8 cellular contexts compared by ENCODE assay signal in genomic region chr19:13794752-13795589, GRCh38. TPM values are rescaled to one million over a fixed set of nuclear protein-coding genes. Genes with fewer than 3 reads are reported as not detected.
DNase-seq lines count a peak whose midpoint lies in the region; ATAC-seq, FAIRE-seq and TF ChIP-seq lines count a peak whose summit lies in the region.

Gene ZSWIM4, plus strand, starts transcription at chr19:13795443. Its CDS starts 206 bp downstream, at chr19:13795649.

- FAIRE-seq in kidney (lab: Jason Lieb, UNC) = peak; percentile 67

- no peak for TF ChIP-seq CTCF in kidney (IDR thresholded peaks at IDR 0.05; ENCODE audit: borderline replicate concordance, extremely low read depth, insufficient read depth)

- DNase-seq in AG20443 (ENCODE audit: low spot score) (peak; percentile 96), NCI-H446 treated with DMSO at 0.1 percent for 48 hours (lab: John Stamatoyannopoulos, UW) (peak; percentile 98), cerebellum (ENCODE audit: low spot score) (peak; percentile 99), kidney (peak; percentile 100)
- peak; percentile 93 for DNase-seq in activated CD4-positive, CD25-positive, alpha-beta regulatory T cell treated with anti-CD3 and anti-CD28 coated beads, Interleukin-2, amount 50 U/mL, for 72 hours
- peak; percentile 82 to 85 for DNase-seq in stimulated activated CD4-positive, alpha-beta T cell treated with anti-CD3 and anti-CD28 coated beads, Interleukin-15, amount 100 ng/mL, for 1 hour (ENCODE audit: low read depth in 1 of 2, low spot score in 1 of 2)

- peak within 1 kb of the TSS; percentile 67 to 94 for H3K27ac ChIP-seq in kidney (ENCODE audit: low read depth in 2 of 2, low read length in 2 of 2)

- H3K9ac ChIP-seq in kidney (ENCODE audit: low read length in 2 of 2) = peak within 1 kb of the TSS; percentile 78 to 85

- peak within 1 kb of the TSS; percentile 77 to 93 for H3K4me3 ChIP-seq in kidney (ENCODE audit: low read length in 2 of 2)

- peak; percentile 93 for ATAC-seq in HG03378 (IDR thresholded peaks at IDR 0.05; ENCODE audit: unreplicated experiment)

- H3K36me3 ChIP-seq in kidney (ENCODE audit: control insufficient read depth in 1 of 2, insufficient read depth in 2 of 2, low read length in 2 of 2) = no peaks in the 10 kb centered on the region

- no peaks in the 10 kb centered on the region for H3K9me3 ChIP-seq in kidney (ENCODE audit: control insufficient read depth in 1 of 2, low read length in 2 of 2)

- H3K4me1 ChIP-seq in kidney (ENCODE audit: control insufficient read depth in 1 of 2, insufficient read depth in 1 of 2, low read depth in 1 of 2, low read length in 2 of 2) = peaks cover 13 to 16% of the 10 kb centered on the region in 2 donors

- TF ChIP-seq POLR2A in GM19099 (IDR thresholded peaks at IDR 0.05; ENCODE audit: extremely low read depth, insufficient read length, low read depth) = peak; percentile 55

- intact Hi-C loops in kidney (cut with DNase I) = no loop called here

RNA-seq across cellular contexts. Expression of gene ZSWIM4, which starts in this region (rescaled TPM):
- total RNA-seq in cerebellum (13.6 TPM), kidney (13.7 TPM)
- polyA plus RNA-seq in kidney (ENCODE audit: insufficient read depth, low read depth, low replicate concordance) = 1.4 TPM

Comparison
In these comparisons a context has a peak if more than half of its experiments do, and no peak if none do; other contexts are left out.
1. Peak in every context shown above with its lines: DNase-seq, ATAC-seq, H3K4me3 ChIP-seq and H3K27ac ChIP-seq.